ENCODE assay signal across 3 cellular contexts in the genomic region with DNA sequence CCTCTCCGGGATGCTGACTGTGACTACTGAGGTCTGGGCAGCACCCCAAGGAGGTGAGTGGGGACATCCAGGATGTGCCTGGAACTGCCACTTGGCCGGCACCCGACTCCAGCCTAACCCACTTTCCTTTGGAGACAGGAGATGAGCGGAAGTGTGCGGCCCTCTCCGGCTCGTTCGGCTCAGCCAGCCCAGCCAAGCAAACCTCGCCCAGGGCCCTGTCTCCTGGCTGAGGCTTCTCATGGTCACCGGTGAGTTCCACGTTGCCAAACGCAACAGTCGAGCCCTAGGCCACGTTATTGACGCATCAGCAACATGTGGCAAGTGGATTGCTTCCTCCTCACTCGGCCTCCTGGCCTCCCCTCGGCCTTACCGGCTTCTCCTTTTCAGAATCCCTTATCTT.
TF ChIP-seq lines count a peak whose summit lies in the region.

No MANE protein-coding gene starts in this region.

TF ChIP-seq in A549, 52 proteins besides CTCF, POLR2A, EP300 and RAD21:
- TF ChIP-seq HOXA7 (CRISPR knock-in tag; IDR thresholded peaks at IDR 0.05) (no peak), MAFK (IDR thresholded peaks at IDR 0.05; ENCODE audit: partially characterized antibody) (peak; percentile 59), SREBF2 (IDR thresholded peaks at IDR 0.05) (no peak), NPAS2 (CRISPR knock-in tag; IDR thresholded peaks at IDR 0.05; ENCODE audit: borderline replicate concordance) (no peak), PHF8 (IDR thresholded peaks at IDR 0.05; ENCODE audit: borderline replicate concordance, low read depth) (no peak), ZFP36 (IDR thresholded peaks at IDR 0.05; ENCODE audit: borderline replicate concordance, partially characterized antibody) (no peak), JUN (IDR thresholded peaks at IDR 0.05) (0 out of 5 replicates have a peak, but pooled peaks of 1 of the 2 experiments have one; percentile 13)
- TF ChIP-seq, protein P1, sequence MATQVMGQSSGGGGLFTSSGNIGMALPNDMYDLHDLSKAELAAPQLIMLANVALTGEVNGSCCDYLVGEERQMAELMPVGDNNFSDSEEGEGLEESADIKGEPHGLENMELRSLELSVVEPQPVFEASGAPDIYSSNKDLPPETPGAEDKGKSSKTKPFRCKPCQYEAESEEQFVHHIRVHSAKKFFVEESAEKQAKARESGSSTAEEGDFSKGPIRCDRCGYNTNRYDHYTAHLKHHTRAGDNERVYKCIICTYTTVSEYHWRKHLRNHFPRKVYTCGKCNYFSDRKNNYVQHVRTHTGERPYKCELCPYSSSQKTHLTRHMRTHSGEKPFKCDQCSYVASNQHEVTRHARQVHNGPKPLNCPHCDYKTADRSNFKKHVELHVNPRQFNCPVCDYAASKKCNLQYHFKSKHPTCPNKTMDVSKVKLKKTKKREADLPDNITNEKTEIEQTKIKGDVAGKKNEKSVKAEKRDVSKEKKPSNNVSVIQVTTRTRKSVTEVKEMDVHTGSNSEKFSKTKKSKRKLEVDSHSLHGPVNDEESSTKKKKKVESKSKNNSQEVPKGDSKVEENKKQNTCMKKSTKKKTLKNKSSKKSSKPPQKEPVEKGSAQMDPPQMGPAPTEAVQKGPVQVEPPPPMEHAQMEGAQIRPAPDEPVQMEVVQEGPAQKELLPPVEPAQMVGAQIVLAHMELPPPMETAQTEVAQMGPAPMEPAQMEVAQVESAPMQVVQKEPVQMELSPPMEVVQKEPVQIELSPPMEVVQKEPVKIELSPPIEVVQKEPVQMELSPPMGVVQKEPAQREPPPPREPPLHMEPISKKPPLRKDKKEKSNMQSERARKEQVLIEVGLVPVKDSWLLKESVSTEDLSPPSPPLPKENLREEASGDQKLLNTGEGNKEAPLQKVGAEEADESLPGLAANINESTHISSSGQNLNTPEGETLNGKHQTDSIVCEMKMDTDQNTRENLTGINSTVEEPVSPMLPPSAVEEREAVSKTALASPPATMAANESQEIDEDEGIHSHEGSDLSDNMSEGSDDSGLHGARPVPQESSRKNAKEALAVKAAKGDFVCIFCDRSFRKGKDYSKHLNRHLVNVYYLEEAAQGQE (IDR thresholded peaks at IDR 0.05), result no peak

TF ChIP-seq in HEK293, 187 proteins besides CTCF, POLR2A, EP300 and RAD21:
- 0 out of 2 replicates have a peak, but pooled peaks have one; percentile 19 for TF ChIP-seq SCRT2 (tag by site-specific recombination; IDR thresholded peaks at IDR 0.05)
- no peak for TF ChIP-seq ZNF19 (tag by site-specific recombination; IDR thresholded peaks at IDR 0.05; ENCODE audit: low read depth)

TF ChIP-seq in H1, 55 proteins besides CTCF, POLR2A, EP300 and RAD21:
- TF ChIP-seq RFX5 (IDR thresholded peaks at IDR 0.05; ENCODE audit: borderline replicate concordance, low read depth, low read length), result no peak
- TF ChIP-seq ZNF274 (IDR thresholded peaks at IDR 0.05; ENCODE audit: borderline replicate concordance, extremely low read depth, low read length), result no peak
- no peak for TF ChIP-seq MAFK (IDR thresholded peaks at IDR 0.05; ENCODE audit: low read depth, low read length)
- TF ChIP-seq ASH2L (IDR thresholded peaks at IDR 0.05; ENCODE audit: low read length), result no peak
- no peak for TF ChIP-seq SIRT6 (IDR thresholded peaks at IDR 0.05; ENCODE audit: low read length)
- TF ChIP-seq SRF (IDR thresholded peaks at IDR 0.05; ENCODE audit: low read depth, low read length), result no peak
- TF ChIP-seq HDAC2 (IDR thresholded peaks at IDR 0.05; ENCODE audit: borderline replicate concordance in 1 of 2, low read depth in 2 of 2, low read length in 2 of 2), result no peak
- no peak for TF ChIP-seq KDM4A (IDR thresholded peaks at IDR 0.05; ENCODE audit: low read depth, low read length, severe bottlenecking)
- TF ChIP-seq JUN (IDR thresholded peaks at IDR 0.05; ENCODE audit: low read depth, low read length), result no peak
- TF ChIP-seq BRCA1 (IDR thresholded peaks at IDR 0.05; ENCODE audit: low read depth, low read length), result no peak
- TF ChIP-seq GABPA (IDR thresholded peaks at IDR 0.05; ENCODE audit: borderline replicate concordance, insufficient read depth, low read length), result no peak
- TF ChIP-seq EZH2 (IDR thresholded peaks at IDR 0.05; ENCODE audit: low read depth, low read length, severe bottlenecking), result no peak
- TF ChIP-seq FOSL1 (IDR thresholded peaks at IDR 0.05; ENCODE audit: insufficient read depth, low read depth, low read length), result no peak
- TF ChIP-seq PHF8 (conservative IDR thresholded peaks at IDR 0.05; ENCODE audit: low read depth, low read length), result no peak
- TF ChIP-seq TAF7 (optimal IDR thresholded peaks at IDR 0.05; ENCODE audit: borderline replicate concordance, low read depth, low read length), result no peak
- no peak for TF ChIP-seq BACH1 (IDR thresholded peaks at IDR 0.05; ENCODE audit: low read length)
- no peak for TF ChIP-seq TCF12 (IDR thresholded peaks at IDR 0.05; ENCODE audit: low read depth, low read length)
- TF ChIP-seq SP2 (IDR thresholded peaks at IDR 0.05; ENCODE audit: low read length), result no peak
- TF ChIP-seq, protein P2, sequence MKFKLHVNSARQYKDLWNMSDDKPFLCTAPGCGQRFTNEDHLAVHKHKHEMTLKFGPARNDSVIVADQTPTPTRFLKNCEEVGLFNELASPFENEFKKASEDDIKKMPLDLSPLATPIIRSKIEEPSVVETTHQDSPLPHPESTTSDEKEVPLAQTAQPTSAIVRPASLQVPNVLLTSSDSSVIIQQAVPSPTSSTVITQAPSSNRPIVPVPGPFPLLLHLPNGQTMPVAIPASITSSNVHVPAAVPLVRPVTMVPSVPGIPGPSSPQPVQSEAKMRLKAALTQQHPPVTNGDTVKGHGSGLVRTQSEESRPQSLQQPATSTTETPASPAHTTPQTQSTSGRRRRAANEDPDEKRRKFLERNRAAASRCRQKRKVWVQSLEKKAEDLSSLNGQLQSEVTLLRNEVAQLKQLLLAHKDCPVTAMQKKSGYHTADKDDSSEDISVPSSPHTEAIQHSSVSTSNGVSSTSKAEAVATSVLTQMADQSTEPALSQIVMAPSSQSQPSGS (IDR thresholded peaks at IDR 0.05; ENCODE audit: low read length), result no peak
- no peak for TF ChIP-seq SP4 (IDR thresholded peaks at IDR 0.05; ENCODE audit: low read length)
